ENCODE assay signal across 21 cellular contexts in the genomic region with DNA sequence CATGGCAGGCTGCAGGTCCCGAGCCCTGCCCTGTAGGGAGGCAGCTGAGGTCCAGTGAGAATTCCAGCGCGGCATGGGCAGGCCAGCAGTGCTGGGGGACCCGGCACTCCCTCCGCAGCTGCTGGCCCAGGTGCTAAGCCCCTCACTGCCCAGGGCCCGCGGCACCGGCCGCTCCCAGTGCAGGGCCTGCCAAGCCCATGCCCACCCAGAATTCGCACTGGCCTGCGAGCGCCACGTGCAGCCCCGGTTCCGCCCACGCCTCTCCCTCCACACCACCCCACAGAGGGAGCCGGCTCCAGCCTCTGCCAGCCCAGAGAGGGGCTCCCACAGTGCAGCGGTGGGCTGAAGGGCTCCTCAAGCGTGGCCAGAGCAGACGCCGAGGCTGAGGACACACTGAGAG.
"Had no signal": no experiment of that assay in that cellular context is flagged by ENCODE, and none has a peak within 500 bp of the region (broad histone marks: within the 10 kb centered on the region; RNA-seq: fewer than 3 reads in every experiment).

No MANE protein-coding gene starts in this region.

- H3K4me3 ChIP-seq: SJSA1, SK-N-MC had no signal

- DNase-seq: KBM-7, MV-4-11, NCI-H1092, NCI-H1105 treated with DMSO at 0.1 percent for 48 hours, NCI-H1417 treated with DMSO at 0.1 percent for 48 hours, NCI-H146, NCI-H1694 treated with DMSO at 0.1 percent for 48 hours, NCI-H1930, NCI-H2081, NCI-H2107, NCI-H2227 treated with DMSO at 0.1 percent for 48 hours, NCI-H446, NCI-H510A, NCI-H524 treated with DMSO at 0.1 percent for 48 hours, NCI-H69, NCI-H774, Right ventricle myocardium superior, RPMI8226, SIG-M5 had no signal

- H3K9me3 ChIP-seq: SJSA1 had no signal
